ENCODE assay signal across 11 cellular contexts in genomic region chr2:47039502-47039870, GRCh38.
DNase-seq lines count a peak whose midpoint lies in the region; ATAC-seq lines count a peak whose summit lies in the region.
"Had no signal": no experiment of that assay in that cellular context is flagged by ENCODE, and none has a peak within 500 bp of the region (broad histone marks: within the 10 kb centered on the region; RNA-seq: fewer than 3 reads in every experiment).

No MANE protein-coding gene starts in this region.

- H3K27ac Mint-ChIP-seq in IgD-negative memory B cell, result peak overlapping the region in 2 of 3 donors; percentile 4 to 93

- no peak overlapping the region for H3K4me3 ChIP-seq in BLaER1 treated with 17β-estradiol and CSF1 and Interleukin-3, amounts not matched to agents 10 nM and 100 nM
- no peak overlapping the region for H3K4me3 ChIP-seq in rectal smooth muscle tissue (ENCODE audit: low read length)
- H3K4me3 ChIP-seq: GM23248 had no signal

- H3K4me3 Mint-ChIP-seq in IgD-negative memory B cell, result no peak overlapping the region

- H3K27ac ChIP-seq in BLaER1 treated with 17β-estradiol and CSF1 and Interleukin-3, amounts not matched to agents 10 nM and 100 nM, result peak overlapping the region; percentile 12 to 97 (median 51); a peak in 20 of 22 replicates
- H3K27ac ChIP-seq in caudate nucleus (ENCODE audit: low read depth, low read length) (peak overlapping the region; percentile 94), rectal smooth muscle tissue (ENCODE audit: low read depth, low read length) (peak overlapping the region; percentile 64)
- H3K27ac ChIP-seq: GM23248 had no signal

- H3K36me3 ChIP-seq in BLaER1 treated with 17β-estradiol and CSF1 and Interleukin-3, amounts not matched to agents 10 nM and 100 nM, result peaks cover 25 to 76% (median 54%) of the 10 kb centered on the region in 11 experiments; a peak in 21 of 22 replicates
- no peaks in the 10 kb centered on the region for H3K36me3 ChIP-seq in rectal smooth muscle tissue (ENCODE audit: control insufficient read depth, insufficient read depth, low read length)

- peaks cover 46 to 54% (median 46%) of the 10 kb centered on the region in 3 donors for H3K4me1 Mint-ChIP-seq in IgD-negative memory B cell

- peak overlapping the region; percentile 83 to 98 (median 94) for H3K4me2 ChIP-seq in BLaER1 treated with 17β-estradiol and CSF1 and Interleukin-3, amounts not matched to agents 10 nM and 100 nM

- no peaks in the 10 kb centered on the region for H3K27me3 ChIP-seq in BLaER1 treated with 17β-estradiol and CSF1 and Interleukin-3, amounts not matched to agents 10 nM and 100 nM
- H3K27me3 ChIP-seq in rectal smooth muscle tissue (ENCODE audit: control insufficient read depth, insufficient read depth, low read length), result no peaks in the 10 kb centered on the region

- H3K36me3 Mint-ChIP-seq in IgD-negative memory B cell, result peaks cover 8% of the 10 kb centered on the region

- DNase-seq in caudate nucleus (lab: John Stamatoyannopoulos, UW), result peak in 4 of 61 donors; percentile 26 to 49 (median 44)
- DNase-seq: activated CD8-positive, alpha-beta memory T cell treated with anti-CD3 and anti-CD28 coated beads for 24 hours; GM23248; NK-92 treated with Interleukin-12 subunit alpha and Interleukin-12 subunit beta, amount 100 ng/mL, for 24 hours; SW 1271 had no signal

- H3K27me3 Mint-ChIP-seq in IgD-negative memory B cell, result no peaks in the 10 kb centered on the region

- H3K9ac ChIP-seq in BLaER1 treated with 17β-estradiol and CSF1 and Interleukin-3, amounts not matched to agents 10 nM and 100 nM, result peak overlapping the region in 7 of 11 experiments; percentile 16 to 47 (median 31); a peak in 10 of 22 replicates
- H3K9ac ChIP-seq in rectal smooth muscle tissue (ENCODE audit: low read length), result no peak overlapping the region
- H3K9ac ChIP-seq: GM23248 had no signal

- no peak for ATAC-seq in HG03469 (IDR thresholded peaks at IDR 0.05; ENCODE audit: unreplicated experiment)
- ATAC-seq in HG03135 (IDR thresholded peaks at IDR 0.05; ENCODE audit: unreplicated experiment), result no peak
- ATAC-seq in HG02840 (IDR thresholded peaks at IDR 0.05; ENCODE audit: low FRiP score, unreplicated experiment), result no peak

- H3K4me1 ChIP-seq in BLaER1 treated with 17β-estradiol and CSF1 and Interleukin-3, amounts not matched to agents 10 nM and 100 nM, result peaks cover 98 to 100% (median 99%) of the 10 kb centered on the region in 10 experiments
- H3K4me1 ChIP-seq in rectal smooth muscle tissue (ENCODE audit: control insufficient read depth, insufficient read depth, low read length), result peaks cover 60% of the 10 kb centered on the region

- no peaks in the 10 kb centered on the region for H3K9me3 ChIP-seq in BLaER1 treated with 17β-estradiol and CSF1 and Interleukin-3, amounts not matched to agents 10 nM and 100 nM (replicated peaks in 1 of 11)

- H4K20me1 ChIP-seq in BLaER1 treated with 17β-estradiol and CSF1 and Interleukin-3, amounts not matched to agents 10 nM and 100 nM, result peaks cover 0 to 98% (median 0%) of the 10 kb centered on the region in 11 experiments; a peak in 5 of 22 replicates

- no peaks in the 10 kb centered on the region for H3K9me3 Mint-ChIP-seq in IgD-negative memory B cell
